Comparison of ENCODE assay signal across 15 cellular contexts in the genomic region with DNA sequence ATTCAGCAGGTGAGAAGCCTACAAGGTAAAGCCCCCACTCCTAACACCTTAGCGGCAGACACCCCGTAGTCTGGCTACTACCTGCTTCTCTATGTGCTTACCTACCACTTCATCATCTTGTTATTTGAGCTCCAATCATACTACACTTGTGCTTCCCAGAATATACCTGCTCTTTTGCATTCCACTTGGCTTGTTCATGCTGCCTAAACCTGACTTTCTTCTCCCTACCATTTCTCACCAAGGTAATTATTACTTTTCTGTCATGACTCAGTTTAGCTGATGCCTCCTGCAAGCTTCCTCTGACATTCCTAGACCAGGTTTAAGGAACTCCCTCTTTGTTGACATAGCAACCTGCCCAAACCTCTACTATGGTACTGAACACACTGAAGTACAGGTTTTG.
"Had no signal": no experiment of that assay in that cellular context is flagged by ENCODE, and none has a peak within 500 bp of the region (broad histone marks: within the 10 kb centered on the region; RNA-seq: fewer than 3 reads in every experiment).

No MANE protein-coding gene starts in this region.

- H3K27me3 ChIP-seq: neural progenitor cell, suprapubic skin, transverse colon had no signal

- H3K4me3 ChIP-seq: mucosa of descending colon, neural progenitor cell, prostate gland, suprapubic skin, transverse colon had no signal

- H3K36me3 ChIP-seq: neural progenitor cell, prostate gland, suprapubic skin, transverse colon had no signal

- DNase-seq: activated CD4-positive, alpha-beta memory T cell treated with anti-CD3 and anti-CD28 coated beads for 36 hours; activated CD4-positive, alpha-beta T cell treated with anti-CD3 and anti-CD28 coated beads for 36 hours; activated T-cell treated with anti-CD3 and anti-CD28 coated beads for 4 hours; effector CD4-positive, alpha-beta T cell; mesenchymal stem cell; mucosa of descending colon; naive B cell; right cardiac atrium; stimulated activated CD4-positive, alpha-beta T cell treated with anti-CD3 and anti-CD28 coated beads, Interleukin-2, amount 100 ng/mL, for 48 hours; stimulated activated naive CD8-positive, alpha-beta T cell treated with anti-CD3 and anti-CD28 coated beads, Interleukin-15, amount 100 ng/mL, for 72 hours; T-helper 2 cell; transverse colon had no signal
